In genomic region chr13:66506979-66507378, GRCh38 we compare ENCODE assay signal across 18 cellular contexts.
DNase-seq lines count a peak whose midpoint lies in the region; ATAC-seq and TF ChIP-seq lines count a peak whose summit lies in the region.
"Had no signal": no experiment of that assay in that cellular context is flagged by ENCODE, and none has a peak within 500 bp of the region (broad histone marks: within the 10 kb centered on the region; RNA-seq: fewer than 3 reads in every experiment).

No MANE protein-coding gene starts in this region.

- peak; percentile 85 for ATAC-seq in HG03159 (IDR thresholded peaks at IDR 0.05; ENCODE audit: unreplicated experiment)
- ATAC-seq in GM21737 (IDR thresholded peaks at IDR 0.05; ENCODE audit: unreplicated experiment), result no peak
- ATAC-seq: HCT116 had no signal

- H3K36me3 ChIP-seq in ACC112 (ENCODE audit: insufficient read depth, low read length), result no peaks in the 10 kb centered on the region
- no peaks in the 10 kb centered on the region for H3K36me3 ChIP-seq in adipocyte (ENCODE audit: control insufficient read depth, insufficient read depth, low read length, severe bottlenecking)
- H3K36me3 ChIP-seq in left ventricle myocardium inferior, result no peaks in the 10 kb centered on the region

- TF ChIP-seq CTCF in GM20000 (IDR thresholded peaks at IDR 0.05; ENCODE audit: extremely low read depth, missing control alignments) (no peak), left ventricle myocardium inferior (IDR thresholded peaks at IDR 0.05; ENCODE audit: borderline replicate concordance) (no peak)

- intact Hi-C loops in left ventricle myocardium inferior (cut with micrococcal nuclease), result no loop called here

- H3K4me3 ChIP-seq in ACC112 (ENCODE audit: low read depth, low read length), result peak overlapping the region; percentile 61
- peak overlapping the region; percentile 49 for H3K4me3 ChIP-seq in adipocyte (ENCODE audit: low read length)
- no peak overlapping the region for H3K4me3 ChIP-seq in left ventricle myocardium inferior
- H3K4me3 ChIP-seq: SK-N-MC had no signal

- H3K27ac ChIP-seq in ACC112 (ENCODE audit: low read depth, low read length) (peak overlapping the region; percentile 17; the same call in 1 of the 2 replicates), left ventricle myocardium inferior (replicated peaks) (no peak overlapping the region)
- H3K27ac ChIP-seq: SK-N-MC had no signal

- peak; percentile 7 for DNase-seq in GM20000 (ENCODE audit: low spot score)
- peak; percentile 63 for DNase-seq in adipocyte (ENCODE audit: low read depth)
- no peak for DNase-seq in left ventricle myocardium inferior
- DNase-seq in stimulated activated CD4-positive, alpha-beta T cell treated with anti-CD3 and anti-CD28 coated beads, Interleukin-4, amount 100 ng/mL, for 4 hours, result no peak
- no peak for DNase-seq in kidney tubule cell (ENCODE audit: low spot score)
- DNase-seq: ACHN; activated CD4-positive, CD25-positive, alpha-beta regulatory T cell; amygdala; dermis blood vessel endothelial cell; NCI-H2029; occipital lobe; stimulated activated CD4-positive, alpha-beta T cell treated with anti-CD3 and anti-CD28 coated beads, Interleukin-12 subunit alpha, Interleukin-12 subunit beta, amount 100 ng/mL, for 4 hours; trophoblast cell had no signal

- H3K9ac ChIP-seq in adipocyte (ENCODE audit: low read length), result peak overlapping the region; percentile 25

- H3K9me3 ChIP-seq in adipocyte (ENCODE audit: control insufficient read depth, low read length) (no peaks in the 10 kb centered on the region), left ventricle myocardium inferior (replicated peaks) (no peaks in the 10 kb centered on the region)

- H3K27me3 ChIP-seq in ACC112 (ENCODE audit: insufficient read depth, low read length) (no peaks in the 10 kb centered on the region), adipocyte (replicated peaks; ENCODE audit: control insufficient read depth, insufficient read depth, low read length) (no peaks in the 10 kb centered on the region), left ventricle myocardium inferior (ENCODE audit: low read depth) (no peaks in the 10 kb centered on the region)

- H2AFZ ChIP-seq in ACC112 (ENCODE audit: low read length, unreplicated experiment), result peak overlapping the region; percentile 83

- H3K4me1 ChIP-seq in ACC112 (ENCODE audit: control insufficient read depth, insufficient read depth, low read length, unreplicated experiment) (peaks cover 7% of the 10 kb centered on the region), adipocyte (ENCODE audit: control insufficient read depth, insufficient read depth, low read length) (peaks cover 12% of the 10 kb centered on the region), left ventricle myocardium inferior (no peaks in the 10 kb centered on the region)

- no peaks in the 10 kb centered on the region for H3K79me2 ChIP-seq in ACC112 (ENCODE audit: control insufficient read depth, insufficient read depth, low read length, unreplicated experiment)

Comparison
In these comparisons a context has a peak if more than half of its experiments do, and no peak if none do; other contexts are left out.
1. DNase-seq: peak in GM20000 (single experiment) and adipocyte (single experiment); none in left ventricle myocardium inferior (single experiment), stimulated activated CD4-positive, alpha-beta T cell treated with anti-CD3 and anti-CD28 coated beads, Interleukin-4, amount 100 ng/mL, for 4 hours (0 of 2) and kidney tubule cell (single experiment).